ENCODE assay signal across 11 cellular contexts in the genomic region with DNA sequence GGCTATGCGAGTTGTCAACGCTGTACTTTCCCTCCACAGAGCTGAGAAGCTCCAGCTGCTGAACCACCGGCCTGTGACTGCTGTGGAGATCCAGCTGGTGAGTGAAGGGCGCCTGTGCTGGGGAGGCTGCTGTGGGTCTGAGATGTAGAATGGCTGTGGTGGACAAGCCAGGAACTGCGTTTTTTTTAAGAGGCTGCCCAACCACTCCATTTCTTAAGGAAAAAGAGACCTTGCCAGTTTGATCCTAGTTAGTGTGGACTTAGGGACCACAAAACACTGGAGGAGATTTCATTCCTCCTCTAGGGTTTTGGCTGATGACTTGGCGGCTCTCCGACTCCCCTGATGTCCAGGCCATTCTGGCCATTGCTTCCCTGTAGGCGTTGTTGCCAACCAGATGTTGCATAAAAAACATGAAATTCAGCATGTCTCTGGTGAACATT. TPM values are rescaled to one million over a fixed set of nuclear protein-coding genes. Genes with fewer than 3 reads are reported as not detected.
A peak's percentile ranks its signal among the peaks of the same experiment; 100 is the strongest.
DNase-seq lines count a peak whose midpoint lies in the region; ATAC-seq and TF ChIP-seq lines count a peak whose summit lies in the region.
"Had no signal": no experiment of that assay in that cellular context is flagged by ENCODE, and none has a peak within 500 bp of the region (broad histone marks: within the 10 kb centered on the region; RNA-seq: fewer than 3 reads in every experiment).

No MANE protein-coding gene starts in this region.

- in situ Hi-C loops in ACHN (cut with HindIII; ENCODE audit: low pct_ligation_motif_present, low pct_unique_long_range_greater_than_20kb, low sequenced_read_pairs), result no loop called here

- DNase-seq in AG09319 (ENCODE audit: extremely low read depth, low read depth), result peak; percentile 42
- no peak for DNase-seq in glutamatergic neuron
- peak; percentile 79 to 87 (median 81) for DNase-seq in ovary
- DNase-seq in GDM1 (lab: John Stamatoyannopoulos, UW), result no peak
- DNase-seq in ACHN, result no peak
- DNase-seq in NCI-H146 (lab: John Stamatoyannopoulos, UW), result no peak
- DNase-seq in activated CD4-positive, alpha-beta T cell treated with anti-CD3 and anti-CD28 coated beads, Interleukin-2, amount 10 ng/mL, durations not matched to agents 24 days and 14 days, result no peak
- DNase-seq: activated T-cell treated with anti-CD3 and anti-CD28 coated beads, Interleukin-2, amount 50 U/mL, for 24 hours had no signal

- H3K4me1 Mint-ChIP-seq in glutamatergic neuron (ENCODE audit: low read depth, unreplicated experiment), result peaks cover 45% of the 10 kb centered on the region
- peaks cover 16% of the 10 kb centered on the region for H3K4me1 Mint-ChIP-seq in activated CD4-positive, alpha-beta T cell treated with anti-CD3 and anti-CD28 coated beads, Interleukin-2, amount 10 ng/mL, durations not matched to agents 24 days and 14 days

- H3K36me3 Mint-ChIP-seq in glutamatergic neuron (ENCODE audit: unreplicated experiment), result peaks cover 12% of the 10 kb centered on the region
- H3K36me3 Mint-ChIP-seq in activated CD4-positive, alpha-beta T cell treated with anti-CD3 and anti-CD28 coated beads, Interleukin-2, amount 10 ng/mL, durations not matched to agents 24 days and 14 days (ENCODE audit: low read depth), result peaks cover 57% of the 10 kb centered on the region

- peaks cover 6% of the 10 kb centered on the region for H3K9me3 Mint-ChIP-seq in glutamatergic neuron (ENCODE audit: unreplicated experiment)
- H3K9me3 Mint-ChIP-seq in activated CD4-positive, alpha-beta T cell treated with anti-CD3 and anti-CD28 coated beads, Interleukin-2, amount 10 ng/mL, durations not matched to agents 24 days and 14 days, result no peaks in the 10 kb centered on the region
- H3K9me3 Mint-ChIP-seq: activated T-cell treated with anti-CD3 and anti-CD28 coated beads, Interleukin-2, amount 50 U/mL, for 24 hours had no signal

- H3K4me3 ChIP-seq in ovary, result no peak overlapping the region
- H3K4me3 ChIP-seq: BLaER1, thoracic aorta had no signal

- intact Hi-C loops in ovary (cut with DNase I), result loop anchor here in 1 of 4 donors (10.0 kb wide), 1 partner anchor 59 kb away; the partner anchor contains the start of gene TPST1
- intact Hi-C loops in activated CD4-positive, alpha-beta T cell treated with anti-CD3 and anti-CD28 coated beads, Interleukin-2, amount 10 ng/mL, durations not matched to agents 24 days and 14 days (cut with micrococcal nuclease), result no loop called here

- no peaks in the 10 kb centered on the region for H3K9me3 ChIP-seq in ovary
- H3K9me3 ChIP-seq: BLaER1, thoracic aorta had no signal

- peak overlapping the region; percentile 86 for H3K27ac Mint-ChIP-seq in glutamatergic neuron (ENCODE audit: unreplicated experiment)
- H3K27ac Mint-ChIP-seq in activated CD4-positive, alpha-beta T cell treated with anti-CD3 and anti-CD28 coated beads, Interleukin-2, amount 10 ng/mL, durations not matched to agents 24 days and 14 days, result no peak overlapping the region
- H3K27ac Mint-ChIP-seq: activated T-cell treated with anti-CD3 and anti-CD28 coated beads, Interleukin-2, amount 50 U/mL, for 24 hours had no signal

- H3K4me3 Mint-ChIP-seq in glutamatergic neuron (ENCODE audit: unreplicated experiment), result no peak overlapping the region
- H3K4me3 Mint-ChIP-seq in activated CD4-positive, alpha-beta T cell treated with anti-CD3 and anti-CD28 coated beads, Interleukin-2, amount 10 ng/mL, durations not matched to agents 24 days and 14 days, result no peak overlapping the region
- H3K4me3 Mint-ChIP-seq: activated T-cell treated with anti-CD3 and anti-CD28 coated beads, Interleukin-2, amount 50 U/mL, for 24 hours had no signal

- H3K27ac ChIP-seq in ovary, result peak overlapping the region in 1 of 2 donors; percentile 64
- H3K27ac ChIP-seq: BLaER1, thoracic aorta had no signal

- ATAC-seq in SK-N-SH treated with all-trans-retinoic acid at 6 μM for 48 hours, result peak; percentile 7; the same call in 1 of the 3 replicates

- TF ChIP-seq CTCF in AG09319 (IDR thresholded peaks at IDR 0.05; ENCODE audit: low read depth, low read length) (no peak), glutamatergic neuron (IDR thresholded peaks at IDR 0.05; ENCODE audit: partially characterized antibody, unreplicated experiment) (no peak), ovary (IDR thresholded peaks at IDR 0.05) (peak in 2 of 3 donors; percentile 8 to 33)

- TF ChIP-seq POLR2A in ovary (IDR thresholded peaks at IDR 0.05), result no peak

- H3K36me3 ChIP-seq in ovary, result no peaks in the 10 kb centered on the region

- 9 to 27% (median 21%) methylated on average over 8 of the region's 8 CpGs for WGBS in ovary, 3 donors

- no peak for TF ChIP-seq EP300 in ovary (IDR thresholded peaks at IDR 0.05)

- H3K4me1 ChIP-seq in ovary (ENCODE audit: insufficient read depth), result peaks cover 17% of the 10 kb centered on the region

- peaks cover 6% of the 10 kb centered on the region for H3K27me3 Mint-ChIP-seq in glutamatergic neuron (ENCODE audit: unreplicated experiment)
- H3K27me3 Mint-ChIP-seq in activated CD4-positive, alpha-beta T cell treated with anti-CD3 and anti-CD28 coated beads, Interleukin-2, amount 10 ng/mL, durations not matched to agents 24 days and 14 days, result no peaks in the 10 kb centered on the region
- H3K27me3 Mint-ChIP-seq: activated T-cell treated with anti-CD3 and anti-CD28 coated beads, Interleukin-2, amount 50 U/mL, for 24 hours had no signal

- no peaks in the 10 kb centered on the region for H3K27me3 ChIP-seq in ovary
- H3K27me3 ChIP-seq: BLaER1 had no signal

TF ChIP-seq in SK-N-SH treated with all-trans-retinoic acid at 6 μM for 48 hours, 23 proteins besides CTCF, POLR2A, EP300 and RAD21:
- no peak for TF ChIP-seq ISL1 (CRISPR knock-in tag; IDR thresholded peaks at IDR 0.05)
- no peak for TF ChIP-seq TCF4 (CRISPR knock-in tag; IDR thresholded peaks at IDR 0.05; ENCODE audit: borderline replicate concordance)
- TF ChIP-seq RARB (CRISPR knock-in tag; IDR thresholded peaks at IDR 0.05), result no peak
- no peak for TF ChIP-seq POU6F1 (CRISPR knock-in tag; IDR thresholded peaks at IDR 0.05; ENCODE audit: borderline replicate concordance, low read depth)
- no peak for TF ChIP-seq BACH2 (CRISPR knock-in tag; IDR thresholded peaks at IDR 0.05; ENCODE audit: borderline replicate concordance)
- TF ChIP-seq ZNF8 (CRISPR knock-in tag; IDR thresholded peaks at IDR 0.05), result no peak
- no peak for TF ChIP-seq OSR1 (CRISPR knock-in tag; IDR thresholded peaks at IDR 0.05)
- no peak for TF ChIP-seq TOX (CRISPR knock-in tag; IDR thresholded peaks at IDR 0.05; ENCODE audit: borderline replicate concordance)
- peak; percentile 34; the same call in 1 of the 2 replicates for TF ChIP-seq ZFP3 (CRISPR knock-in tag; IDR thresholded peaks at IDR 0.05)
- no peak for TF ChIP-seq ZNF565 (CRISPR knock-in tag; conservative IDR thresholded peaks at IDR 0.05; ENCODE audit: low read depth)
- peak; percentile 67; the same call in 1 of the 2 replicates for TF ChIP-seq ZNF70 (CRISPR knock-in tag; IDR thresholded peaks at IDR 0.05)
- TF ChIP-seq, protein P1, sequence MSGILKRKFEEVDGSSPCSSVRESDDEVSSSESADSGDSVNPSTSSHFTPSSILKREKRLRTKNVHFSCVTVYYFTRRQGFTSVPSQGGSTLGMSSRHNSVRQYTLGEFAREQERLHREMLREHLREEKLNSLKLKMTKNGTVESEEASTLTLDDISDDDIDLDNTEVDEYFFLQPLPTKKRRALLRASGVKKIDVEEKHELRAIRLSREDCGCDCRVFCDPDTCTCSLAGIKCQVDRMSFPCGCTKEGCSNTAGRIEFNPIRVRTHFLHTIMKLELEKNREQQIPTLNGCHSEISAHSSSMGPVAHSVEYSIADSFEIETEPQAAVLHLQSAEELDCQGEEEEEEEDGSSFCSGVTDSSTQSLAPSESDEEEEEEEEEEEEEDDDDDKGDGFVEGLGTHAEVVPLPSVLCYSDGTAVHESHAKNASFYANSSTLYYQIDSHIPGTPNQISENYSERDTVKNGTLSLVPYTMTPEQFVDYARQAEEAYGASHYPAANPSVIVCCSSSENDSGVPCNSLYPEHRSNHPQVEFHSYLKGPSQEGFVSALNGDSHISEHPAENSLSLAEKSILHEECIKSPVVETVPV (CRISPR knock-in tag; IDR thresholded peaks at IDR 0.05), result no peak
- no peak for TF ChIP-seq ARNTL (CRISPR knock-in tag; IDR thresholded peaks at IDR 0.05; ENCODE audit: borderline replicate concordance, low read depth)
TF ChIP-seq in SK-N-SH treated with all-trans-retinoic acid at 6 μM for 48 hours: peak in this region for 2.

RNA-seq across cellular contexts. Expression of gene CRCP, which starts 30.8 kb away (rescaled TPM):
- total RNA-seq in glutamatergic neuron (ENCODE audit: unreplicated experiment), result 29.1 TPM
- 10 to 100 TPM; 25.0 to 46.8 (median 29.1) TPM for total RNA-seq in ovary
- 10 to 100 TPM; 23.2 to 46.1 TPM for polyA plus RNA-seq in ovary
- total RNA-seq in activated CD4-positive, alpha-beta T cell treated with anti-CD3 and anti-CD28 coated beads, Interleukin-2, amount 10 ng/mL, durations not matched to agents 24 days and 14 days, result 37.2 and 41.9 TPM in 2 replicates

RNA-seq across cellular contexts. Expression of gene TPST1, which starts 59.7 kb away (rescaled TPM):
- total RNA-seq in glutamatergic neuron (ENCODE audit: unreplicated experiment), result 41.4 TPM
- 10 to 100 TPM; 24.0 to 42.5 (median 30.3) TPM for total RNA-seq in ovary
- 10 to 100 TPM; 18.9 to 42.6 TPM for polyA plus RNA-seq in ovary
- total RNA-seq in activated CD4-positive, alpha-beta T cell treated with anti-CD3 and anti-CD28 coated beads, Interleukin-2, amount 10 ng/mL, durations not matched to agents 24 days and 14 days, result 1.1 and 2.1 TPM in 2 replicates

Comparison
In these comparisons a context has a peak if more than half of its experiments do, and no peak if none do; other contexts are left out.
1. DNase-seq: peak in AG09319 (single experiment) and ovary (5 of 5); none in glutamatergic neuron (single experiment), GDM1 (single experiment), ACHN (single experiment), NCI-H146 (single experiment) and activated CD4-positive, alpha-beta T cell treated with anti-CD3 and anti-CD28 coated beads, Interleukin-2, amount 10 ng/mL, durations not matched to agents 24 days and 14 days (single experiment).
2. CTCF ChIP-seq: peak in ovary (2 of 3); none in AG09319 (single experiment) and glutamatergic neuron (single experiment).